14 cellular contexts compared by ENCODE assay signal in the genomic region with DNA sequence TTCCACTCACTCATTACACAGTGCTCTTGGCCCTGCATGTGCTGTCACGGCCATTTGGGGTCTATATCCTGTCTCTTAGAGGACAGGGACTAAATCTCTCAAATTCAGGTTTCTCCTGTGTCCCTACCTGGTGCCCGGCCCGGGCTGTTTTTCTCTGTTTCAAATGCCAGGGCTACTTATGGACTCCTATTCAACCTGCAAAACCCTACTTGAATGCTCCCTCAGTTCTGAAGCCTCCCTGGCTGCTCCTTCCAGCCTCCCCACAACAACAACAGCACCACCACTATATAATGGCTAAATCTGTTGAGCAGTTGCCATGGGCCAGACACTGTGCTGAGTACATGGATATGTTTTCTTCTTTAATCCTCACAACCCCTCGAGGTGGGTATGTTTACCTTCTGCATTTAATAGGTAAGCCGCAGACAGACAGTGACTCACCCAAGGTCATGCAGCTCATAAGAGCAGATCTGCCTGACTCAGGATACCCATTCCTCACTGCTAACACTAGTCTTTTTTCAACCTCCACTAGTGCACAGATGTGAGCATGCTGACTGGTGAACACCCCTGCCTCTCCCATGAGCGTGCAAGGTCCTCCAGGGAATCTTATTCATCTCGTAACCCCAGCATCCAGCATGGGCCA. TPM values are rescaled to one million over a fixed set of nuclear protein-coding genes. Genes with fewer than 3 reads are reported as not detected.
A peak's percentile ranks its signal among the peaks of the same experiment; 100 is the strongest.
DNase-seq lines count a peak whose midpoint lies in the region; ATAC-seq and TF ChIP-seq lines count a peak whose summit lies in the region.
"Had no signal": no experiment of that assay in that cellular context is flagged by ENCODE, and none has a peak within 500 bp of the region (broad histone marks: within the 10 kb centered on the region; RNA-seq: fewer than 3 reads in every experiment).

No MANE protein-coding gene starts in this region.

- intact Hi-C loops in tibial artery (cut with DNase I; ENCODE audit: low total_unique reads) (no loop called here), esophagus squamous epithelium (cut with DNase I) (no loop called here)

- peak overlapping the region; percentile 92 for H3K27ac Mint-ChIP-seq in activated naive CD4-positive, alpha-beta T cell treated with anti-CD3 and anti-CD28 coated beads, Interleukin-2, amount 50 U/mL, for 24 hours
- H3K27ac Mint-ChIP-seq in T-helper 17 cell: peak overlapping the region; percentile 72

- peaks cover 0 to 11% (median 0%) of the 10 kb centered on the region in 3 donors for H3K36me3 ChIP-seq in tibial artery
- H3K36me3 ChIP-seq in esophagus squamous epithelium: peaks cover 0 to 82% (median 3%) of the 10 kb centered on the region in 3 donors
- H3K36me3 ChIP-seq: prostate gland had no signal

- DNase-seq in activated naive CD4-positive, alpha-beta T cell treated with Interleukin-2 at 50 U/mL for 16 hours: no peak
- DNase-seq in T-helper 17 cell (no peak), fibroblast of villous mesenchyme (ENCODE audit: low read depth) (peak; percentile 73), tibial artery (no peak), SIG-M5 treated with dmso at 0.1 percent for 504 hours (lab: John Stamatoyannopoulos, UW; ENCODE audit: unreplicated experiment) (no peak), esophagus squamous epithelium (lab: John Stamatoyannopoulos, UW) (no peak), NCI-H446 treated with DMSO at 0.1 percent for 48 hours (lab: John Stamatoyannopoulos, UW) (no peak)
- DNase-seq: NCI-H2107, T-helper 9 cell had no signal

- no peaks in the 10 kb centered on the region for H3K27me3 ChIP-seq in tibial artery
- H3K27me3 ChIP-seq in esophagus squamous epithelium: no peaks in the 10 kb centered on the region

- H3K9me3 ChIP-seq in T-helper 17 cell (ENCODE audit: control insufficient read depth, low read length, poor library complexity, severe bottlenecking): no peaks in the 10 kb centered on the region
- H3K9me3 ChIP-seq in tibial artery: no peaks in the 10 kb centered on the region
- H3K9me3 ChIP-seq in esophagus squamous epithelium: no peaks in the 10 kb centered on the region
- H3K9me3 ChIP-seq: prostate gland had no signal

- H3K4me3 ChIP-seq in fibroblast of villous mesenchyme (ENCODE audit: low read depth, low read length) (no peak overlapping the region), tibial artery (no peak overlapping the region), esophagus squamous epithelium (no peak overlapping the region)
- H3K4me3 ChIP-seq: prostate gland had no signal

- H3K9me3 Mint-ChIP-seq in activated naive CD4-positive, alpha-beta T cell treated with anti-CD3 and anti-CD28 coated beads, Interleukin-2, amount 50 U/mL, for 24 hours: no peaks in the 10 kb centered on the region
- H3K9me3 Mint-ChIP-seq: activated naive CD4-positive, alpha-beta T cell treated with anti-CD3 and anti-CD28 coated beads, Interleukin-2, amount 50 U/mL, for 72 hours had no signal

- peaks cover 8% of the 10 kb centered on the region for H3K36me3 Mint-ChIP-seq in activated naive CD4-positive, alpha-beta T cell treated with anti-CD3 and anti-CD28 coated beads, Interleukin-2, amount 50 U/mL, for 24 hours
- H3K36me3 Mint-ChIP-seq in T-helper 17 cell (ENCODE audit: low read depth): peaks cover 2% of the 10 kb centered on the region

- H3K4me1 Mint-ChIP-seq in activated naive CD4-positive, alpha-beta T cell treated with anti-CD3 and anti-CD28 coated beads, Interleukin-2, amount 50 U/mL, for 24 hours: peaks cover 27% of the 10 kb centered on the region
- peaks cover 13% of the 10 kb centered on the region for H3K4me1 Mint-ChIP-seq in T-helper 17 cell

- H3K27ac ChIP-seq in tibial artery (peak overlapping the region; percentile 30 to 35), esophagus squamous epithelium (peak overlapping the region in 1 of 4 donors; percentile 25)
- H3K27ac ChIP-seq: HL-60, prostate gland had no signal

- H3K4me1 ChIP-seq in tibial artery: peaks cover 0 to 59% (median 33%) of the 10 kb centered on the region in 4 donors
- H3K4me1 ChIP-seq in esophagus squamous epithelium: peaks cover 19 to 63% (median 36%) of the 10 kb centered on the region in 3 donors

- 62 to 71% methylated on average over 7 of the region's 7 CpGs for WGBS in esophagus squamous epithelium, 2 donors

- TF ChIP-seq CTCF in fibroblast of villous mesenchyme (IDR thresholded peaks at IDR 0.05; ENCODE audit: insufficient read depth, low read depth, low read length): no peak
- no peak for TF ChIP-seq CTCF in tibial artery (IDR thresholded peaks at IDR 0.05)
- TF ChIP-seq CTCF in esophagus squamous epithelium (IDR thresholded peaks at IDR 0.05): no peak

- H3K27me3 Mint-ChIP-seq in activated naive CD4-positive, alpha-beta T cell treated with anti-CD3 and anti-CD28 coated beads, Interleukin-2, amount 50 U/mL, for 24 hours: no peaks in the 10 kb centered on the region
- no peaks in the 10 kb centered on the region for H3K27me3 Mint-ChIP-seq in T-helper 17 cell

- no peak for ATAC-seq in T-helper 17 cell

- no peak for TF ChIP-seq POLR2A in esophagus squamous epithelium (IDR thresholded peaks at IDR 0.05)

- no peak overlapping the region for H3K4me3 Mint-ChIP-seq in activated naive CD4-positive, alpha-beta T cell treated with anti-CD3 and anti-CD28 coated beads, Interleukin-2, amount 50 U/mL, for 24 hours
- H3K4me3 Mint-ChIP-seq in T-helper 17 cell: no peak overlapping the region

RNA-seq across cellular contexts. Expression of gene DHRS3, which starts 29.9 kb away (rescaled TPM):
- total RNA-seq in T-helper 17 cell (10 to 100 TPM; 31.0 to 38.3 TPM), fibroblast of villous mesenchyme (84.1 and 137 TPM in 2 replicates), esophagus squamous epithelium (100 to 1,000 TPM in 3 of 4 donors, 10 to 100 TPM in 1; 87.7 to 166 (median 117) TPM)

RNA-seq across cellular contexts. Expression of gene AADACL4, which starts 55.8 kb away (rescaled TPM):
- total RNA-seq in T-helper 17 cell (not detected), fibroblast of villous mesenchyme (0.43 TPM in 1 of 2 replicates, not detected in the other), esophagus squamous epithelium (not detected)
- total RNA-seq: activated naive CD4-positive, alpha-beta T cell treated with anti-CD3 and anti-CD28 coated beads, Interleukin-2, amount 50 U/mL, for 72 hours; mucosa of gallbladder; prostate gland had no signal
